In genomic region chr2:191178806-191179514, GRCh38 we compare ENCODE assay signal across 15 cellular contexts. TPM values are rescaled to one million over a fixed set of nuclear protein-coding genes. Genes with fewer than 3 reads are reported as not detected.
A peak's percentile ranks its signal among the peaks of the same experiment; 100 is the strongest.
DNase-seq lines count a peak whose midpoint lies in the region; ATAC-seq, FAIRE-seq and TF ChIP-seq lines count a peak whose summit lies in the region.
"Had no signal": no experiment of that assay in that cellular context is flagged by ENCODE, and none has a peak within 500 bp of the region (broad histone marks: within the 10 kb centered on the region; RNA-seq: fewer than 3 reads in every experiment).

No MANE protein-coding gene starts in this region.

- TF ChIP-seq RAD21 in liver (IDR thresholded peaks at IDR 0.05): no peak
- no peak for TF ChIP-seq RAD21 in HepG2 (CRISPR knock-in tag; IDR thresholded peaks at IDR 0.05)

- no peak overlapping the region for H4K91ac ChIP-seq in mesenchymal stem cell (ENCODE audit: low read length)

- no peak overlapping the region for H3K9ac ChIP-seq in liver (ENCODE audit: low read depth in 1 of 2, low read length in 2 of 2)
- no peak overlapping the region for H3K9ac ChIP-seq in HepG2 (ENCODE audit: insufficient read depth, low read depth, low read length)
- peak overlapping the region; percentile 81 for H3K9ac ChIP-seq in mesenchymal stem cell (ENCODE audit: low read length)

- H4K8ac ChIP-seq in mesenchymal stem cell (ENCODE audit: low read length): no peak overlapping the region

- no peak for FAIRE-seq in HepG2 (lab: Jason Lieb, UNC)

- H3K79me2 ChIP-seq in HepG2 (ENCODE audit: insufficient read depth, low read length): no peaks in the 10 kb centered on the region

- no peak overlapping the region for H2BK120ac ChIP-seq in mesenchymal stem cell (ENCODE audit: low read depth, low read length)

- no peak overlapping the region for H2BK5ac ChIP-seq in mesenchymal stem cell (ENCODE audit: low read depth, low read length, poor library complexity, severe bottlenecking)

- CTCF ChIA-PET in HepG2 (lab: Yijun Ruan, JAX; ENCODE audit: low intra/inter-chr PET ratio, low total read pairs) (no interaction called here), GM10248 (lab: Yijun Ruan, JAX) (interaction anchor here (1.0 to 1.7 kb wide), 5 partner anchors 9 to 127 kb away, joined by 3 to 4 read pairs (median 3); no protein-coding TSS in a partner anchor)

- POLR2A ChIA-PET in HepG2 (lab: Yijun Ruan, JAX) (no interaction called here), GM10248 (lab: Yijun Ruan, JAX) (no interaction called here)

- no peak for TF ChIP-seq CTCF in liver (IDR thresholded peaks at IDR 0.05; ENCODE audit: low read depth, low read length, missing input control)
- TF ChIP-seq CTCF in HepG2 (CRISPR knock-in tag; IDR thresholded peaks at IDR 0.05): no peak
- TF ChIP-seq CTCF in fibroblast of mammary gland (conservative IDR thresholded peaks at IDR 0.05; ENCODE audit: control insufficient read depth, insufficient read depth, low read depth, low read length): no peak
- no peak for TF ChIP-seq CTCF in GM10248 (IDR thresholded peaks at IDR 0.05; ENCODE audit: control extremely low read depth, extremely low read depth, low read depth, missing control alignments)

- H3K4me1 ChIP-seq in liver (ENCODE audit: control insufficient read depth in 4 of 4, insufficient read depth in 4 of 4, low read length in 3 of 4) (peaks cover 14 to 57% (median 40%) of the 10 kb centered on the region in 4 donors), HepG2 (ENCODE audit: insufficient read depth, low read length) (no peaks in the 10 kb centered on the region), mesenchymal stem cell (ENCODE audit: control insufficient read depth, insufficient read depth, low read depth, low read length) (no peaks in the 10 kb centered on the region)

- no TSS peak for BruUV-seq in HepG2 (replicated peaks; lab: Mats Ljungman, UMichigan)

- no peak overlapping the region for H2BK12ac ChIP-seq in mesenchymal stem cell (ENCODE audit: low read length in 2 of 2)

- H3K14ac ChIP-seq in mesenchymal stem cell (ENCODE audit: low read length in 2 of 2): no peak overlapping the region

- ATAC-seq in HepG2: no peak
- no peak for ATAC-seq in GM21528 (IDR thresholded peaks at IDR 0.05; ENCODE audit: low FRiP score, unreplicated experiment)
- ATAC-seq: stimulated activated memory B cell treated with anti-CD40 and anti-IgM and Interleukin-4, amounts not matched to agents 10 μg/mL and 1 μg/mL and 100 μg/mL, for 72 hours had no signal

- H3K4me2 ChIP-seq in HepG2 (ENCODE audit: low read depth, low read length): no peak overlapping the region
- H3K4me2 ChIP-seq in mesenchymal stem cell (ENCODE audit: low read length, poor library complexity, severe bottlenecking): no peak overlapping the region

- no peak for TF ChIP-seq EP300 in HepG2 (IDR thresholded peaks at IDR 0.05; ENCODE audit: low read depth in 2 of 2, low read length in 2 of 2)
- TF ChIP-seq EP300 in HepG2 (CRISPR knock-in tag; IDR thresholded peaks at IDR 0.05; ENCODE audit: borderline replicate concordance): no peak

- no peak overlapping the region for H3K18ac ChIP-seq in mesenchymal stem cell (ENCODE audit: low read depth in 1 of 2, low read length in 2 of 2)

- H3K9me3 ChIP-seq in liver (ENCODE audit: control insufficient read depth in 4 of 4, low read length in 3 of 4): no peaks in the 10 kb centered on the region
- no peaks in the 10 kb centered on the region for H3K9me3 ChIP-seq in HepG2 (ENCODE audit: low read length)
- no peaks in the 10 kb centered on the region for H3K9me3 ChIP-seq in mesenchymal stem cell (ENCODE audit: control insufficient read depth, low read length)

- H3K4me3 ChIP-seq in liver (ENCODE audit: low read depth in 1 of 3, low read length in 3 of 3) (no peak overlapping the region), HepG2 (replicated peaks in 1 of 3; ENCODE audit: insufficient read depth in 1 of 3, low read depth in 2 of 3, low read length in 3 of 3) (no peak overlapping the region), fibroblast of mammary gland (ENCODE audit: control insufficient read depth, low read depth, low read length) (no peak overlapping the region), mesenchymal stem cell (ENCODE audit: insufficient read depth in 1 of 2, low read depth in 1 of 2, low read length in 2 of 2) (no peak overlapping the region)
- H3K4me3 ChIP-seq: SK-N-MC had no signal

- H2AFZ ChIP-seq in HepG2 (ENCODE audit: low read length) (no peak overlapping the region), mesenchymal stem cell (ENCODE audit: low read depth, low read length) (no peak overlapping the region)

- H3K27ac ChIP-seq in liver (ENCODE audit: low read depth in 1 of 2, low read length in 2 of 2) (peak overlapping the region; percentile 73 to 77), HepG2 (ENCODE audit: extremely low read length, insufficient read depth, low read length) (no peak overlapping the region), mesenchymal stem cell (ENCODE audit: low read length, poor library complexity, severe bottlenecking) (no peak overlapping the region)
- H3K27ac ChIP-seq: SK-N-MC had no signal

- no peak overlapping the region for H3K4ac ChIP-seq in mesenchymal stem cell (ENCODE audit: low read depth in 1 of 2, low read length in 2 of 2)

- no peak overlapping the region for H3K23ac ChIP-seq in mesenchymal stem cell (ENCODE audit: low read length in 2 of 2)

- no peak overlapping the region for H2BK15ac ChIP-seq in mesenchymal stem cell (ENCODE audit: low read depth, poor library complexity, severe bottlenecking)

- TF ChIP-seq POLR2A in HepG2 (IDR thresholded peaks at IDR 0.05; ENCODE audit: insufficient read depth in 1 of 2, low read depth in 2 of 2, low read length in 2 of 2): no peak

- H4K20me1 ChIP-seq in HepG2 (ENCODE audit: insufficient read depth, low read length): no peaks in the 10 kb centered on the region

- H2AK5ac ChIP-seq in mesenchymal stem cell (ENCODE audit: low read length, severe bottlenecking): no peak overlapping the region

- intact Hi-C loops in HepG2 (cut with micrococcal nuclease; ENCODE audit: unreplicated experiment): no loop called here

- DNase-seq in HepG2 (ENCODE audit: low spot score) (no peak), fibroblast of mammary gland (ENCODE audit: low read depth) (peak; percentile 99), mesenchymal stem cell (no peak), HuH-7.5 (ENCODE audit: low spot score) (no peak), GM10248 (ENCODE audit: extremely low spot score) (no peak)
- no peak for DNase-seq in activated CD4-positive, alpha-beta T cell treated with anti-CD3 and anti-CD28 coated beads, Interleukin-2, amount 50 U/mL, for 1 hour
- DNase-seq: activated CD4-positive, alpha-beta T cell treated with anti-CD3 and anti-CD28 coated beads, Interleukin-2, amount 10 ng/mL, durations not matched to agents 7 days and 5 days; activated naive CD4-positive, alpha-beta T cell treated with anti-CD3 and anti-CD28 coated beads, Interleukin-2, amount 10 ng/mL, durations not matched to agents 7 days and 5 days; naive B cell; NCI-H1105; NCI-H526 had no signal

- H3K27me3 ChIP-seq in liver (ENCODE audit: control insufficient read depth in 4 of 4, insufficient read depth in 4 of 4, low read length in 3 of 4): no peaks in the 10 kb centered on the region
- no peaks in the 10 kb centered on the region for H3K27me3 ChIP-seq in HepG2 (ENCODE audit: control insufficient read depth in 1 of 2, insufficient read depth in 2 of 2, low read length in 2 of 2)
- no peaks in the 10 kb centered on the region for H3K27me3 ChIP-seq in mesenchymal stem cell (ENCODE audit: control insufficient read depth in 1 of 2, insufficient read depth in 1 of 2, low read length in 2 of 2)

- 45% methylated on average over 8 of the region's 8 CpGs for WGBS in liver
- 47% methylated on average over 8 of the region's 8 CpGs for WGBS in HepG2 (ENCODE audit: low lambda C conversion rate)
- WGBS in mesenchymal stem cell: 92% methylated on average over 8 of the region's 8 CpGs

- in situ Hi-C loops in HepG2 (cut with HindIII; ENCODE audit: extremely low pct_ligation_motif_present, low pct_unique_long_range_greater_than_20kb): no loop called here

- H3K79me1 ChIP-seq in mesenchymal stem cell (replicated peaks; ENCODE audit: low read length, poor library complexity, severe bottlenecking): no peaks in the 10 kb centered on the region

- H3K36me3 ChIP-seq in liver (ENCODE audit: control insufficient read depth in 4 of 4, insufficient read depth in 3 of 4, low read depth in 1 of 4, low read length in 3 of 4) (no peaks in the 10 kb centered on the region), HepG2 (replicated peaks in 1 of 2; ENCODE audit: control insufficient read depth in 1 of 2, insufficient read depth in 2 of 2, low read length in 2 of 2) (no peaks in the 10 kb centered on the region), mesenchymal stem cell (ENCODE audit: control insufficient read depth in 1 of 2, insufficient read depth in 2 of 2, low read depth in 1 of 2, low read length in 2 of 2) (no peaks in the 10 kb centered on the region)

RNA-seq across cellular contexts. Expression of gene STAT4, which starts 28.2 kb away (rescaled TPM):
- total RNA-seq in liver: 1 to 10 TPM; 2.5 to 7.9 TPM
- polyA plus RNA-seq in liver: 1 to 10 TPM in 1 of 2 donors, under 1 TPM in 1; 0.85 to 3.8 TPM
- not detected in 2 replicates for total RNA-seq in HepG2 (2016; rRNA removed; fragmentation: Illumina TruSeq; extraction: Trizol)
- total RNA-seq in HepG2 (2016; cell fraction: cytosol; rRNA removed; fragmentation: Illumina TruSeq; extraction: Trizol; ENCODE audit: low read depth): not detected in 2 replicates
- total RNA-seq in HepG2 (2016; cell fraction: insoluble cytoplasmic fraction; rRNA removed; fragmentation: Illumina TruSeq; extraction: Trizol): 0.09 TPM in 1 of 2 replicates, not detected in the other
- total RNA-seq in HepG2 (2016; cell fraction: membrane; rRNA removed; fragmentation: Illumina TruSeq; extraction: Trizol): 0.09 TPM in 1 of 2 replicates, not detected in the other
- total RNA-seq in HepG2 (2016; cell fraction: nucleus; rRNA removed; fragmentation: Illumina TruSeq; extraction: Trizol): 0.43 TPM in 1 of 2 replicates, not detected in the other
- polyA plus RNA-seq in HepG2 (2011; rRNA removed): 0.37 and 0.40 TPM in 2 replicates
- 0.14 and 0.19 TPM in 2 replicates for polyA plus RNA-seq in HepG2 (2011; cell fraction: cytosol; rRNA removed)
- polyA plus RNA-seq in HepG2 (2011; cell fraction: nucleus; rRNA removed): 1.0 and 1.4 TPM in 2 replicates
- polyA plus RNA-seq in HepG2 (2012): 0.20 and 0.23 TPM in 2 replicates
- polyA plus RNA-seq in HepG2 (2016; cell fraction: cytosol; fragmentation: Illumina TruSeq; extraction: Trizol; ENCODE audit: low read depth): not detected in 2 replicates
- polyA plus RNA-seq in HepG2 (2016; cell fraction: insoluble cytoplasmic fraction; fragmentation: Illumina TruSeq; extraction: Trizol; ENCODE audit: low read depth): not detected in 2 replicates
- polyA plus RNA-seq in HepG2 (2016; cell fraction: membrane; fragmentation: Illumina TruSeq; extraction: Trizol; ENCODE audit: low read depth): not detected in 2 replicates
- 0.16 and 0.21 TPM in 2 replicates for polyA plus RNA-seq in HepG2 (2016; cell fraction: nucleus; fragmentation: Illumina TruSeq; extraction: Trizol; ENCODE audit: insufficient read depth, low read depth)
- 0.50 and 0.63 TPM in 2 replicates for polyA minus RNA-seq in HepG2 (2011; rRNA and poly(A)+ RNA removed; ENCODE audit: low replicate concordance)
- polyA minus RNA-seq in HepG2 (2011; cell fraction: cytosol; rRNA and poly(A)+ RNA removed): 0.30 TPM in 1 of 2 replicates, not detected in the other
- 3.6 and 4.0 TPM in 2 replicates for polyA minus RNA-seq in HepG2 (2011; cell fraction: nucleus; rRNA and poly(A)+ RNA removed)
- polyA plus RNA-seq in mesenchymal stem cell (2013, experiment 1 of 2): 1.1 TPM
- 1.0 TPM for polyA plus RNA-seq in mesenchymal stem cell (2013, experiment 2 of 2)

Comparison
In these comparisons a context has a peak if more than half of its experiments do, and no peak if none do; other contexts are left out.
1. H3K27ac ChIP-seq: peak in liver (2 of 2); none in HepG2 (single experiment) and mesenchymal stem cell (single experiment).